In the genomic region with DNA sequence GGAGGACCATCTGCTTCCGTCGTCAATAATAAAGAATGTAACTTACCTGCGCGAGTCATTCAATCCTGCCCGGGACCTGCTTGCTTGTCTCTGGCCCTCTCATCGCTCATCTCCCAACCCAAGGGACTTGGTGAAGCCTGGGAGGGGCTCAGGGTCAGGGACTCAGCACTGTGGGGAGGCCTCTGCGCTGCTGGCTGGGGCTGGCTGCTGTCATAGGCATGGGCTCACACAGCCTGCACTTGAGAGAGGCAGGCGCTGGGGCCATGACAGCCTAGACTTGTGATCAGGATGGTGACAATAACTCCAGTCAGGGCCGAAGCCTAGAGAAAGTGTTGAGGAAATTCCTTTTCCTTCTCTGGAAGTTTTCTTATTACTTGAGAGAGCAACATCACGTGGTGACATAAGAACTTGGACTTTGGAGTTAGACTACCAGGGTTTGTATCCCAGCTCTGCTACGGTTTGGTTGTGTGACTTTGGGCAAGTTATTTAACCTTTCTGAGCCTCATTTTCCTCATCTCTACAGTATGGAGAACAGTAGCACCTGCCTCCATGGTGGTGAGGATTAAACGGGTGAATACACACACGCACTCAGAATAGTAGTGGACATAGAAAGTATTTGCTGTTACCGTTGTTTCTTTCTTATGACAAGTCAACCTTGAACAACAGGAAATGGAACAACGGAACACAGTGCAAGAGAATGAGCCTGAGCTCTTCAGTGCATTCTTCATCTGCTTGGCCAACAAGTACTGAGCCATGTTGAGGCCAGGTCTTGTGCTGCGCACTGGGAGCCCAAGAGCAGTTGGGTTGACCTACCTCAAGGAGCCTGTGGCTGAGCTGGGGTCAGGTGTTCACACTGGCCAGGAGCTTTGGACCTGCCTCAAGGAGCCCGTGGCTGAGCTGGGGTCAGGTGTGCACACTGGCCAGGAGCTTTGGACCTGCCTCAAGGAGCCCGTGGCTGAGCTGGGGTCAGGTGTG, we compare ENCODE assay signal across 14 cellular contexts.
DNase-seq lines count a peak whose midpoint lies in the region; ATAC-seq and TF ChIP-seq lines count a peak whose summit lies in the region.
"Had no signal": no experiment of that assay in that cellular context is flagged by ENCODE, and none has a peak within 500 bp of the region (broad histone marks: within the 10 kb centered on the region; RNA-seq: fewer than 3 reads in every experiment).

No MANE protein-coding gene starts in this region.

- no peak overlapping the region for H3K27ac Mint-ChIP-seq in T-cell
- H3K27ac Mint-ChIP-seq in GM23338, result no peak overlapping the region
- H3K27ac Mint-ChIP-seq: dendritic cell treated with granulocyte-macrophage colony-stimulating factor and Interleukin-4, amounts not matched to agents 40 ng/mL and 50 ng/mL, for 4 days had no signal

- H2AFZ ChIP-seq in parathyroid adenoma (no peak overlapping the region), GM23338 (no peak overlapping the region)

- ATAC-seq in GM19023 (IDR thresholded peaks at IDR 0.05; ENCODE audit: unreplicated experiment), result peak; percentile 56
- peak; percentile 88 for ATAC-seq in HG03571 (IDR thresholded peaks at IDR 0.05; ENCODE audit: unreplicated experiment)
- ATAC-seq in T-cell (replicated peaks in 1 of 4), result no peak
- no peak for ATAC-seq in GM23338

- H3K9me3 Mint-ChIP-seq in T-cell (no peaks in the 10 kb centered on the region), GM23338 (no peaks in the 10 kb centered on the region)
- H3K9me3 Mint-ChIP-seq: dendritic cell treated with granulocyte-macrophage colony-stimulating factor and Interleukin-4, amounts not matched to agents 40 ng/mL and 50 ng/mL, for 4 days had no signal

- H3K9me2 ChIP-seq in GM23338 (ENCODE audit: insufficient read depth), result no peaks in the 10 kb centered on the region
- H3K9me2 ChIP-seq: SK-N-SH had no signal

- CTCF ChIA-PET in T-cell (lab: Charles Lee), result no interaction called here

- H3K36me3 ChIP-seq in H7 (replicated peaks; ENCODE audit: control insufficient read depth, insufficient read depth, low read length) (peaks cover 1% of the 10 kb centered on the region; the same call in 1 of the 2 replicates), parathyroid adenoma (ENCODE audit: control insufficient read depth, insufficient read depth, low read length) (no peaks in the 10 kb centered on the region), GM23338 (ENCODE audit: insufficient read depth) (no peaks in the 10 kb centered on the region)

- no peaks in the 10 kb centered on the region for H4K20me1 ChIP-seq in GM23338 (replicated peaks; ENCODE audit: insufficient read depth)

- no peak overlapping the region for H3K27ac ChIP-seq in parathyroid adenoma
- H3K27ac ChIP-seq in GM23338 (ENCODE audit: low read depth), result no peak overlapping the region

- H3K9ac ChIP-seq in parathyroid adenoma, result no peak overlapping the region
- H3K9ac ChIP-seq: SK-N-SH had no signal

- no peaks in the 10 kb centered on the region for H3K27me3 Mint-ChIP-seq in T-cell
- H3K27me3 Mint-ChIP-seq in GM23338 (ENCODE audit: insufficient read depth, low read depth, poor library complexity), result no peaks in the 10 kb centered on the region
- H3K27me3 Mint-ChIP-seq: dendritic cell treated with granulocyte-macrophage colony-stimulating factor and Interleukin-4, amounts not matched to agents 40 ng/mL and 50 ng/mL, for 4 days had no signal

- no peak overlapping the region for H3K4me3 ChIP-seq in H7 (ENCODE audit: insufficient read depth, low read depth, low read length)
- no peak overlapping the region for H3K4me3 ChIP-seq in parathyroid adenoma (ENCODE audit: low read depth, low read length)
- no peak overlapping the region for H3K4me3 ChIP-seq in GM23338

- H3K9me3 ChIP-seq in parathyroid adenoma (ENCODE audit: control insufficient read depth, low read length), result no peaks in the 10 kb centered on the region
- H3K9me3 ChIP-seq: neutrophil, SK-N-SH had no signal

- H3K4me3 Mint-ChIP-seq in T-cell (no peak overlapping the region), GM23338 (no peak overlapping the region)
- H3K4me3 Mint-ChIP-seq: dendritic cell treated with granulocyte-macrophage colony-stimulating factor and Interleukin-4, amounts not matched to agents 40 ng/mL and 50 ng/mL, for 4 days had no signal

- H3K4me1 Mint-ChIP-seq in T-cell, result peaks cover 27 to 53% (median 34%) of the 10 kb centered on the region in 3 donors
- H3K4me1 Mint-ChIP-seq in GM23338, result peaks cover 31% of the 10 kb centered on the region

- H3K79me2 ChIP-seq in parathyroid adenoma (peaks cover 3% of the 10 kb centered on the region), GM23338 (replicated peaks; ENCODE audit: insufficient read depth) (peaks cover 13% of the 10 kb centered on the region)

- H3F3A ChIP-seq in GM23338 (replicated peaks; ENCODE audit: low read depth), result peaks cover 4% of the 10 kb centered on the region; the same call in 1 of the 2 replicates

- peak overlapping the region; percentile 29 for H3K4me2 ChIP-seq in parathyroid adenoma (ENCODE audit: low read length)
- no peak overlapping the region for H3K4me2 ChIP-seq in GM23338
- H3K4me2 ChIP-seq: SK-N-SH had no signal

- peaks cover 4% of the 10 kb centered on the region for H3K4me1 ChIP-seq in parathyroid adenoma
- H3K4me1 ChIP-seq in GM23338 (ENCODE audit: insufficient read depth), result peaks cover 25% of the 10 kb centered on the region

- POLR2A ChIA-PET in T-cell (lab: Charles Lee), result no interaction called here

- no peak for TF ChIP-seq CTCF in parathyroid adenoma (IDR thresholded peaks at IDR 0.05)
- no peak for TF ChIP-seq CTCF in GM23338 (conservative IDR thresholded peaks at IDR 0.05; ENCODE audit: low read depth in 2 of 2)

- DNase-seq in H7 (peak; percentile 37), epidermal melanocyte (ENCODE audit: insufficient read length, low spot score) (no peak), T-cell (no peak), NCI-H2196 (lab: John Stamatoyannopoulos, UW; ENCODE audit: unreplicated experiment) (no peak), GM23338 (ENCODE audit: low spot score) (no peak)
- DNase-seq: activated T-cell treated with anti-CD3 and anti-CD28 coated beads, Interleukin-2, amount 50 U/mL, for 48 hours; DMS79 treated with DMSO at 0.1 percent for 48 hours; NCI-H187; SK-N-SH had no signal

- H3K36me3 Mint-ChIP-seq in T-cell, result peaks cover 20% of the 10 kb centered on the region
- peaks cover 3% of the 10 kb centered on the region; the same call in 1 of the 3 replicates for H3K36me3 Mint-ChIP-seq in GM23338 (ENCODE audit: low read depth)

- no peaks in the 10 kb centered on the region for H3K27me3 ChIP-seq in H7 (ENCODE audit: control insufficient read depth, insufficient read depth, low read length)
- H3K27me3 ChIP-seq in parathyroid adenoma (ENCODE audit: control insufficient read depth, insufficient read depth, low read length), result no peaks in the 10 kb centered on the region
- H3K27me3 ChIP-seq in GM23338 (ENCODE audit: insufficient read depth), result no peaks in the 10 kb centered on the region
- H3K27me3 ChIP-seq: neutrophil had no signal

TF ChIP-seq in GM23338, 12 proteins besides CTCF, POLR2A, EP300 and RAD21 (continues in another document):
- TF ChIP-seq EZH2 (IDR thresholded peaks at IDR 0.05; ENCODE audit: low read depth, unreplicated experiment), result no peak
- TF ChIP-seq POLR2AphosphoS5 (IDR thresholded peaks at IDR 0.05; ENCODE audit: low read depth), result no peak
- TF ChIP-seq, protein P1, sequence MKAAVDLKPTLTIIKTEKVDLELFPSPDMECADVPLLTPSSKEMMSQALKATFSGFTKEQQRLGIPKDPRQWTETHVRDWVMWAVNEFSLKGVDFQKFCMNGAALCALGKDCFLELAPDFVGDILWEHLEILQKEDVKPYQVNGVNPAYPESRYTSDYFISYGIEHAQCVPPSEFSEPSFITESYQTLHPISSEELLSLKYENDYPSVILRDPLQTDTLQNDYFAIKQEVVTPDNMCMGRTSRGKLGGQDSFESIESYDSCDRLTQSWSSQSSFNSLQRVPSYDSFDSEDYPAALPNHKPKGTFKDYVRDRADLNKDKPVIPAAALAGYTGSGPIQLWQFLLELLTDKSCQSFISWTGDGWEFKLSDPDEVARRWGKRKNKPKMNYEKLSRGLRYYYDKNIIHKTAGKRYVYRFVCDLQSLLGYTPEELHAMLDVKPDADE (IDR thresholded peaks at IDR 0.05), result no peak
- no peak for TF ChIP-seq CREB1 (CRISPR knock-in tag; IDR thresholded peaks at IDR 0.05; ENCODE audit: low read depth)
- TF ChIP-seq JUNB (IDR thresholded peaks at IDR 0.05; ENCODE audit: unreplicated experiment), result no peak

Comparison
In these comparisons a context has a peak if more than half of its experiments do, and no peak if none do; other contexts are left out.
1. ATAC-seq: peak in GM19023 (single experiment) and HG03571 (single experiment); none in T-cell (0 of 4) and GM23338 (single experiment).